In the genomic region with DNA sequence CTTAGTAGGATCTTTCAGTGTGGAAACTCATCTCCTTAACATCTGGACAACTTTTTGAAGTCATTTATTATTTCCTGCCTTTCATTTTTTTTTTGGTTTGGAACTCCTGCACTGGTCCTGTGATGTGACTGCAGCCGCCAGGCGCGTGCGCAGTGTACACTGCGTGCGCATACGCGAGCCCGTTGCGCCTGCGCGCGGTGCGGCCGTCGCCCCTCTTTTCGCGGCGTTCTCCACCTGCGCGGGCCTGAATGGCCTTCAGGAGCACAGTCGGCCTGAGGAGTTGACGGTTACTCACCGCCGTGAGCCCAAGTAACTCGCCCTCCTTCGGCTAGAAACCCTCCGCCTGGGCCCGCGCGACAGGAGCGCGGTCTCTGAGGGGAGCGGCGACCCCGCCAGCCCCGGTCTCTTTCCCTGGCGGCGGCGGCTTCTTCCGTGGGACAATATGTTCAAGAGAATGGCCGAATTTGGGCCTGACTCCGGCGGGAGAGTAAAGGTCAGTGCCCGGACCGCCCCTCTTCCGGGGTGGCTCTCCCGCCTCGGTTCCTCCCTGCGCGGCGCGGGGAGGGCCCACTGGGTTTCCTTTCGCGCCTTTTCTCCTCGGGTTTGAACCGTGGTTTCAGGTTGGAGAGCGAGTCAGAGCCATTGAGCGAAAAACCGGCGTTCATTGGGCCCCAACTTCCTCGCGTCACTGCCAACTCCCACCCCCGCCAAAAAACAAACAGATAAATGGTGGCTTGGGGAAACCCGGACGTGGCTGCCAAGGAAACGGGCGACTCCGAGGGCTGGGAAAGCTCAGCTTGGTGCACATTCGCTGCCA, we compare ENCODE assay signal across 8 cellular contexts. TPM values are rescaled to one million over a fixed set of nuclear protein-coding genes. Genes with fewer than 3 reads are reported as not detected.
DNase-seq lines count a peak whose midpoint lies in the region; ATAC-seq and TF ChIP-seq lines count a peak whose summit lies in the region.

A gene (plus strand): TSS at position 213 of the 817 bp plus-strand sequence. CDS start 230 bp downstream, at position 443.

- H3K4me1 ChIP-seq in endodermal cell (ENCODE audit: control insufficient read depth, insufficient read depth, low read length): peaks cover 1% of the 10 kb centered on the region
- no peaks in the 10 kb centered on the region for H3K4me1 ChIP-seq in mesodermal cell (ENCODE audit: control insufficient read depth, insufficient read depth, low read length, poor library complexity, severe bottlenecking)

- peaks cover 25% of the 10 kb centered on the region for H3K36me3 ChIP-seq in endodermal cell (ENCODE audit: control insufficient read depth, insufficient read depth, low read length)
- H3K36me3 ChIP-seq in mesodermal cell (ENCODE audit: control insufficient read depth, insufficient read depth, low read length): peaks cover 16% of the 10 kb centered on the region

- 0 to 1% methylated on average over 38 to 70 of the region's 70 CpGs for WGBS in endodermal cell (ENCODE audit: insufficient coverage in 1 of 2, insufficient read length in 1 of 2), 2 experiments
- WGBS in mesodermal cell (ENCODE audit: insufficient coverage in 2 of 2), 2 experiments: 0 to 2% methylated on average over 55 to 60 of the region's 70 CpGs

- H3K27ac ChIP-seq in endodermal cell (ENCODE audit: low read depth, low read length): peak within 1 kb of the TSS; percentile 93
- H3K27ac ChIP-seq in mesodermal cell (ENCODE audit: low read depth, low read length, severe bottlenecking): peak within 1 kb of the TSS; percentile 94

- H3K4me3 Mint-ChIP-seq in activated CD8-positive, alpha-beta memory T cell treated with anti-CD3 and anti-CD28 coated beads, Interleukin-2, amount 10 ng/mL, durations not matched to agents 7 days and 5 days: peak within 1 kb of the TSS; percentile 97
- peak within 1 kb of the TSS; percentile 81 for H3K4me3 Mint-ChIP-seq in endodermal cell

- H3K27me3 ChIP-seq in endodermal cell (ENCODE audit: control insufficient read depth, insufficient read depth, low read length, poor library complexity, severe bottlenecking): no peaks in the 10 kb centered on the region

- peaks cover 40% of the 10 kb centered on the region for H3K4me1 Mint-ChIP-seq in activated CD8-positive, alpha-beta memory T cell treated with anti-CD3 and anti-CD28 coated beads, Interleukin-2, amount 10 ng/mL, durations not matched to agents 7 days and 5 days
- peaks cover 15% of the 10 kb centered on the region for H3K4me1 Mint-ChIP-seq in endodermal cell

- CTCF ChIA-PET in activated CD8-positive, alpha-beta memory T cell treated with anti-CD3 and anti-CD28 coated beads, Interleukin-2, amount 10 ng/mL, durations not matched to agents 7 days and 5 days (lab: Charles Lee): interaction anchor here (0.9 to 3.8 kb wide), 3 partner anchors 10 to 280 kb away, joined by 3 to 42 read pairs (median 3); no protein-coding TSS in a partner anchor

- peak; percentile 79 for ATAC-seq in GM21360 (IDR thresholded peaks at IDR 0.05; ENCODE audit: unreplicated experiment)
- peak; percentile 87 for ATAC-seq in activated CD8-positive, alpha-beta memory T cell treated with anti-CD3 and anti-CD28 coated beads, Interleukin-2, amount 10 ng/mL, durations not matched to agents 7 days and 5 days

- H3K9ac ChIP-seq in endodermal cell (ENCODE audit: extremely low read depth, low read length, poor library complexity, severe bottlenecking): peak within 1 kb of the TSS; percentile 96

- peak within 1 kb of the TSS; percentile 95 for H3K27ac Mint-ChIP-seq in activated CD8-positive, alpha-beta memory T cell treated with anti-CD3 and anti-CD28 coated beads, Interleukin-2, amount 10 ng/mL, durations not matched to agents 7 days and 5 days
- peak within 1 kb of the TSS; percentile 97 for H3K27ac Mint-ChIP-seq in endodermal cell

- no peak for TF ChIP-seq CTCF in endodermal cell (conservative IDR thresholded peaks at IDR 0.05)

- H3K9me3 ChIP-seq in endodermal cell (ENCODE audit: control insufficient read depth, low read length): peaks cover 4% of the 10 kb centered on the region
- no peaks in the 10 kb centered on the region for H3K9me3 ChIP-seq in mesodermal cell (ENCODE audit: control insufficient read depth, low read length)

- H3K9me3 Mint-ChIP-seq in activated CD8-positive, alpha-beta memory T cell treated with anti-CD3 and anti-CD28 coated beads, Interleukin-2, amount 10 ng/mL, durations not matched to agents 7 days and 5 days (ENCODE audit: low read depth): no peaks in the 10 kb centered on the region
- no peaks in the 10 kb centered on the region for H3K9me3 Mint-ChIP-seq in endodermal cell

- DNase-seq in COLO668 (lab: John Stamatoyannopoulos, UW; ENCODE audit: unreplicated experiment) (peak; percentile 96), HT1080 (ENCODE audit: low read depth) (peak; percentile 90), NOMO-1 treated with DMSO at 0.1 percent for 48 hours (lab: John Stamatoyannopoulos, UW; ENCODE audit: unreplicated experiment) (peak; percentile 95), endodermal cell (peak; percentile 96)
- peak; percentile 95 for DNase-seq in activated CD8-positive, alpha-beta memory T cell treated with anti-CD3 and anti-CD28 coated beads, Interleukin-2, amount 10 ng/mL, durations not matched to agents 7 days and 5 days
- DNase-seq in stimulated activated CD8-positive, alpha-beta memory T cell treated with anti-CD3 and anti-CD28 coated beads, Interleukin-15, amount 100 ng/mL, for 4 hours (ENCODE audit: low read depth in 2 of 2): peak; percentile 65 to 72

- H3K4me3 ChIP-seq in endodermal cell (ENCODE audit: low read length) (peak within 1 kb of the TSS; percentile 95), mesodermal cell (ENCODE audit: extremely low read depth, insufficient read depth, low read length, poor library complexity, severe bottlenecking) (peak within 1 kb of the TSS; percentile 79)

- peaks cover 2% of the 10 kb centered on the region for H3K27me3 Mint-ChIP-seq in activated CD8-positive, alpha-beta memory T cell treated with anti-CD3 and anti-CD28 coated beads, Interleukin-2, amount 10 ng/mL, durations not matched to agents 7 days and 5 days
- H3K27me3 Mint-ChIP-seq in endodermal cell (ENCODE audit: insufficient read depth): no peaks in the 10 kb centered on the region

- H3K36me3 Mint-ChIP-seq in activated CD8-positive, alpha-beta memory T cell treated with anti-CD3 and anti-CD28 coated beads, Interleukin-2, amount 10 ng/mL, durations not matched to agents 7 days and 5 days: peaks cover 22% of the 10 kb centered on the region
- peaks cover 27% of the 10 kb centered on the region for H3K36me3 Mint-ChIP-seq in endodermal cell (ENCODE audit: low read depth)

RNA-seq across cellular contexts. Expression of the gene that starts here (rescaled TPM):
- 47.5 and 70.0 TPM in 2 replicates for total RNA-seq in HT1080 (2014; rRNA removed; shearing (Covaris generic))
- polyA plus RNA-seq in HT1080 (2015; cell fraction: cytosol; rRNA removed): 41.0 and 69.8 TPM in 2 replicates
- 31.8 and 33.5 TPM in 2 replicates for polyA plus RNA-seq in HT1080 (2015; cell fraction: nucleus; rRNA removed)
- total RNA-seq in activated CD8-positive, alpha-beta memory T cell treated with anti-CD3 and anti-CD28 coated beads, Interleukin-2, amount 10 ng/mL, durations not matched to agents 7 days and 5 days: 10 to 100 TPM; 40.9 to 47.3 TPM
- total RNA-seq in endodermal cell: 10 to 100 TPM; 37.0 to 40.9 TPM
- polyA plus RNA-seq in endodermal cell (2013, experiment 1 of 2): 36.9 TPM
- 37.9 TPM for polyA plus RNA-seq in endodermal cell (2013, experiment 2 of 2)
- 17.7 TPM for polyA plus RNA-seq in mesodermal cell (2013, experiment 1 of 2)
- 24.2 TPM for polyA plus RNA-seq in mesodermal cell (2013, experiment 2 of 2)

Comparison
In these comparisons a context has a peak if more than half of its experiments do, and no peak if none do; other contexts are left out.
1. Peak in every context shown above with its lines: DNase-seq, ATAC-seq, H3K4me3 ChIP-seq and H3K27ac ChIP-seq.